In the genomic region with DNA sequence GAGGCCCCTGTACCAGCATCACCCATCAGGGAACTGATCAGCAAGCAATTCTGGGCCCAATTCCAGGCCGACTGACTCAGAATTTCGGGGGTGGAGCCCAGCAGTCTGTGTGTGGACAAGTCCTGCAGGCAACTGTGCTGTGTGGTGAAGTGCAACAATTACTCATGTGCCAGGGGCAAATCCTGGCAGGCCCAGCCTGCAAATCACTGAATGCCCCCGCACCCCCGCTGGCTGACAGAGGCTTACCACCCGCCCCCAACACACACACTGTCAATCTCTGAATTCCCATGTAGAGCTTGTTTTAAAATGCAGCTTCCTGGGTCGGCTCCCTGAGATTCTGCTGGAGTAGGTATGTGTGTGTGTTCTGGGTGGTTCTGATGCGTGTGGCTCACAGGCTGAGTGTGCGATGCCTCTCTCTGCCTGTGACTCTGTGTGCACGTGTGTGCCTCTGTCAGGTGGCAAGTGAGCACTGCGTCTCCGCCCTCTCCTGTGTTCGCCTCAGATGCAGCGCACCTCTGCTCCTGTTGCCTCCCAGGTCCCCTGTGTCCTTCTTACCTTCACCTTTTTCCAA, we compare ENCODE assay signal across 9 cellular contexts. TPM values are rescaled to one million over a fixed set of nuclear protein-coding genes. Genes with fewer than 3 reads are reported as not detected.
DNase-seq lines count a peak whose midpoint lies in the region; TF ChIP-seq lines count a peak whose summit lies in the region.
"Had no signal": no experiment of that assay in that cellular context is flagged by ENCODE, and none has a peak within 500 bp of the region (broad histone marks: within the 10 kb centered on the region; RNA-seq: fewer than 3 reads in every experiment).

No MANE protein-coding gene starts in this region.

- in situ Hi-C loops in T47D (cut with HindIII; ENCODE audit: low pct_unique_long_range_greater_than_20kb, low sequenced_read_pairs), result no loop called here

- intact Hi-C loops in lower leg skin (cut with DNase I; ENCODE audit: low total_unique reads), result no loop called here

- TF ChIP-seq CTCF in AG09319 (IDR thresholded peaks at IDR 0.05; ENCODE audit: low read depth, low read length) (no peak), lower leg skin (IDR thresholded peaks at IDR 0.05) (no peak), WERI-Rb-1 (IDR thresholded peaks at IDR 0.05; ENCODE audit: low read depth, low read length) (no peak)

- H3K27me3 ChIP-seq in WERI-Rb-1 (ENCODE audit: insufficient read depth, low read depth, severe bottlenecking), result no peaks in the 10 kb centered on the region

- no peak for TF ChIP-seq POLR2A in lower leg skin (IDR thresholded peaks at IDR 0.05)

- WGBS in lower leg skin, 2 donors, result 33 to 40% methylated on average over 13 of the region's 13 CpGs

- DNase-seq in AG09319 (ENCODE audit: extremely low read depth, low read depth) (peak; percentile 75), HUDEP-2 (lab: John Stamatoyannopoulos, UW; ENCODE audit: unreplicated experiment in 76 of 76) (peak in 73 of 76 experiments; percentile 39 to 95 (median 80)), T47D (ENCODE audit: low read depth in 1 of 2, low spot score in 1 of 2) (peak; percentile 69 to 72), lower leg skin (ENCODE audit: low spot score in 2 of 2) (peak; percentile 87 to 95), SHP77 (lab: John Stamatoyannopoulos, UW) (no peak), iPS-NIHi7 (ENCODE audit: extremely low spot score) (no peak), WERI-Rb-1 (no peak), NCI-H1436 (lab: John Stamatoyannopoulos, UW) (no peak)
- DNase-seq: lower lobe of right lung had no signal

- H3K36me3 ChIP-seq in WERI-Rb-1, result peaks cover 6% of the 10 kb centered on the region; the same call in 1 of the 2 replicates
- H3K36me3 ChIP-seq: lower lobe of right lung had no signal

- H3K27ac ChIP-seq in WERI-Rb-1, result no peak overlapping the region
- H3K27ac ChIP-seq: lower lobe of right lung had no signal

- no peak overlapping the region for H3K4me3 ChIP-seq in lower leg skin (ENCODE audit: low read depth, poor library complexity, severe bottlenecking)
- no peak overlapping the region for H3K4me3 ChIP-seq in WERI-Rb-1 (ENCODE audit: low read depth, low read length)
- H3K4me3 ChIP-seq: lower lobe of right lung had no signal

- H3K9me3 ChIP-seq in WERI-Rb-1 (ENCODE audit: severe bottlenecking), result peaks cover 5% of the 10 kb centered on the region
- H3K9me3 ChIP-seq: lower lobe of right lung had no signal

RNA-seq across cellular contexts. Expression of a gene that starts 45.4 kb away (rescaled TPM):
- total RNA-seq in lower leg skin, result 10 to 100 TPM; 31.4 to 42.9 (median 35.3) TPM

Comparison
In these comparisons a context has a peak if more than half of its experiments do, and no peak if none do; other contexts are left out.
1. DNase-seq: peak in AG09319 (single experiment), HUDEP-2 (73 of 76), T47D (2 of 2) and lower leg skin (2 of 2); none in SHP77 (0 of 2), iPS-NIHi7 (single experiment), WERI-Rb-1 (single experiment) and NCI-H1436 (single experiment).